Comparison of ENCODE assay signal across 1 cellular context in the genomic region with DNA sequence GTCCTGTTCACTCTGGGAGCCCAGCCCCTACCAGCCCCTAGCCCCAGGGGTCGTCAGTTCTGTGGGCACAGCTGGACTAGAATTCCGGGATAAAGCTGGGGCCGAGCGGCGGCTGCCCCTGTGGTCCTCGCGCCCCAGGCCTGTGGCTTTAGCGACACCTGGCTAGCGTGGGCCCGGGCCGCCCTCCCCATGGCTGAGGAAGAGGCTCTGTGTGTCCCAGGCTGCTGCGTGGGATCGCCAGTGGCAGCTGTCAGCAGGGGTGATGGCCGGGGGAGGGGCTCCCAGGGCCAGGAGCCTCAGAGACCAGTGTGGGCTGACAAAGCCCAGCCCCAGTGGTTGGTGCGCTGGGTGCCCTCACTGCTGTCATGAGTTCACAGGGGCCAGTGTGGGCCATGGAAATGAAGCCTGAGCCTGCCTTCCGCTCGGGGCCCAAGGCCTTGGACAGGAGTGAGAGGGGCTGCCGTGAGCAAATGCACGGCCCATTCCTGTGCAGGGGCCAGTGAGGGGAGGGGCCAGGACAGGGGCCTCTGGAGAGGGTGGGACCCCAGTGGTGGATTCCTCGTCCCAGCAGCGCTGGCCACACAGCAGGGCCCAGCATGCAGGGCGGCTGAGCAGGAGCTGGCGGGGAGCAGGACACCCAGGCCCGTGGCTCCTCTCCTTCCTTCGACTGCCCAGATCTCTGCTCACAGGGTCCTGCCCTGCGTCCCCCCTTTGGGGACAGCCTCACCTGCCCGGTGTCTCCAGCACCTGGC.
TF ChIP-seq lines count a peak whose summit lies in the region.

No MANE protein-coding gene starts in this region.

TF ChIP-seq in GM23338, 12 proteins besides CTCF, POLR2A, EP300 and RAD21:
- TF ChIP-seq ZNF462 (CRISPR knock-in tag; IDR thresholded peaks at IDR 0.05), result no peak
- TF ChIP-seq ZNF331 (CRISPR knock-in tag; IDR thresholded peaks at IDR 0.05; ENCODE audit: low read depth), result no peak
- TF ChIP-seq CREB1 (CRISPR knock-in tag; IDR thresholded peaks at IDR 0.05; ENCODE audit: low read depth), result no peak
- no peak for TF ChIP-seq POLR2AphosphoS5 (IDR thresholded peaks at IDR 0.05; ENCODE audit: low read depth)
- TF ChIP-seq NANOG (IDR thresholded peaks at IDR 0.05; ENCODE audit: borderline replicate concordance), result no peak
- TF ChIP-seq STAT1 (IDR thresholded peaks at IDR 0.05; ENCODE audit: unreplicated experiment), result no peak
- no peak for TF ChIP-seq EZH2 (IDR thresholded peaks at IDR 0.05; ENCODE audit: low read depth, unreplicated experiment)
- no peak for TF ChIP-seq EZH2phosphoT487 (IDR thresholded peaks at IDR 0.05; ENCODE audit: unreplicated experiment)
- no peak for TF ChIP-seq ETS1 (IDR thresholded peaks at IDR 0.05)
- no peak for TF ChIP-seq REST (IDR thresholded peaks at IDR 0.05; ENCODE audit: unreplicated experiment)
- no peak for TF ChIP-seq JUNB (IDR thresholded peaks at IDR 0.05; ENCODE audit: unreplicated experiment)
- no peak for TF ChIP-seq ZNF114 (CRISPR knock-in tag; IDR thresholded peaks at IDR 0.05)
